ENCODE assay signal across 11 cellular contexts in genomic region chr2:65358690-65359400, GRCh38.
DNase-seq lines count a peak whose midpoint lies in the region; ATAC-seq, FAIRE-seq and TF ChIP-seq lines count a peak whose summit lies in the region.
"Had no signal": no experiment of that assay in that cellular context is flagged by ENCODE, and none has a peak within 500 bp of the region (broad histone marks: within the 10 kb centered on the region; RNA-seq: fewer than 3 reads in every experiment).

No MANE protein-coding gene starts in this region.

- WGBS in HepG2 (ENCODE audit: low lambda C conversion rate), result 97% methylated on average over 6 of the region's 6 CpGs
- 80% methylated on average over 6 of the region's 6 CpGs for WGBS in right lobe of liver (ENCODE audit: insufficient coverage, low coverage, low lambda C conversion rate, missing lambda C conversion rate)
- WGBS in hepatocyte (ENCODE audit: low lambda C conversion rate, missing lambda C conversion rate), result 90% methylated on average over 6 of the region's 6 CpGs

- ATAC-seq in HepG2 (no peak), right lobe of liver (no peak), HG03196 (IDR thresholded peaks at IDR 0.05; ENCODE audit: unreplicated experiment) (no peak), GM18520 (IDR thresholded peaks at IDR 0.05; ENCODE audit: unreplicated experiment) (no peak)

- no peak for TF ChIP-seq RAD21 in HepG2 (CRISPR knock-in tag; IDR thresholded peaks at IDR 0.05)

- in situ Hi-C loops in HepG2 (cut with HindIII; ENCODE audit: extremely low pct_ligation_motif_present, low pct_unique_long_range_greater_than_20kb), result no loop called here

- H2AFZ ChIP-seq in HepG2 (ENCODE audit: low read length) (no peak overlapping the region), hepatocyte (no peak overlapping the region)

- no peak overlapping the region for H3K9ac ChIP-seq in HepG2 (ENCODE audit: insufficient read depth, low read depth, low read length)

- FAIRE-seq in HepG2 (lab: Jason Lieb, UNC) (no peak), RCC 7860 (lab: Jason Lieb, UNC) (no peak)

- H3K36me3 ChIP-seq in HepG2 (replicated peaks in 1 of 2; ENCODE audit: control insufficient read depth in 1 of 2, insufficient read depth in 2 of 2, low read length in 2 of 2) (peaks cover 0 to 4% of the 10 kb centered on the region in 2 experiments; a peak in 4 of 5 replicates), right lobe of liver (no peaks in the 10 kb centered on the region), hepatocyte (replicated peaks; ENCODE audit: insufficient read depth, low read depth) (no peaks in the 10 kb centered on the region)
- H3K36me3 ChIP-seq: thoracic aorta had no signal

- TF ChIP-seq CTCF in HepG2 (CRISPR knock-in tag; IDR thresholded peaks at IDR 0.05), result no peak
- TF ChIP-seq CTCF in right lobe of liver (IDR thresholded peaks at IDR 0.05), result no peak
- no peak for TF ChIP-seq CTCF in hepatocyte (IDR thresholded peaks at IDR 0.05; ENCODE audit: poor library complexity)

- H3K4me3 ChIP-seq in HepG2 (replicated peaks in 1 of 3; ENCODE audit: insufficient read depth in 1 of 3, low read depth in 2 of 3, low read length in 3 of 3), result no peak overlapping the region
- no peak overlapping the region for H3K4me3 ChIP-seq in right lobe of liver
- H3K4me3 ChIP-seq in hepatocyte, result no peak overlapping the region
- H3K4me3 ChIP-seq: thoracic aorta had no signal

- H3K9me3 ChIP-seq in HepG2 (ENCODE audit: low read length) (no peaks in the 10 kb centered on the region), right lobe of liver (no peaks in the 10 kb centered on the region), hepatocyte (ENCODE audit: low read depth) (no peaks in the 10 kb centered on the region)
- H3K9me3 ChIP-seq: thoracic aorta had no signal

- DNase-seq in HepG2 (ENCODE audit: low spot score), result no peak
- no peak for DNase-seq in right lobe of liver
- DNase-seq in RCC 7860 (ENCODE audit: low spot score), result peak; percentile 60
- DNase-seq in hepatocyte (ENCODE audit: low spot score), result no peak
- no peak for DNase-seq in NOMO-1 treated with dmso at 0.1 percent for 144 hours (lab: John Stamatoyannopoulos, UW; ENCODE audit: unreplicated experiment)
- no peak for DNase-seq in AG08395 (ENCODE audit: low spot score)
- DNase-seq: DMS 273 treated with DMSO at 0.1 percent for 48 hours, NCI-H1694 treated with DMSO at 0.1 percent for 48 hours had no signal

- no TSS peak for BruUV-seq in HepG2 (replicated peaks; lab: Mats Ljungman, UMichigan)

- TF ChIP-seq EP300 in HepG2 (IDR thresholded peaks at IDR 0.05; ENCODE audit: low read depth in 2 of 2, low read length in 2 of 2), result no peak
- no peak for TF ChIP-seq EP300 in HepG2 (CRISPR knock-in tag; IDR thresholded peaks at IDR 0.05; ENCODE audit: borderline replicate concordance)

- H3K79me2 ChIP-seq in HepG2 (ENCODE audit: insufficient read depth, low read length) (peaks cover 93% of the 10 kb centered on the region), hepatocyte (peaks cover 81% of the 10 kb centered on the region)

- POLR2A ChIA-PET in HepG2 (lab: Yijun Ruan, JAX), result interaction anchor here (0.6 to 1.6 kb wide), 4 partner anchors 10 to 38 kb away, joined by 3 to 7 read pairs (median 4); no protein-coding TSS in a partner anchor

- H3K4me1 ChIP-seq in HepG2 (ENCODE audit: insufficient read depth, low read length), result peaks cover 98% of the 10 kb centered on the region
- peaks cover 0 to 18% (median 6%) of the 10 kb centered on the region in 4 donors for H3K4me1 ChIP-seq in right lobe of liver
- peaks cover 20% of the 10 kb centered on the region for H3K4me1 ChIP-seq in hepatocyte (ENCODE audit: insufficient read depth)

- H3K9me2 ChIP-seq in hepatocyte (replicated peaks; ENCODE audit: insufficient read depth), result no peaks in the 10 kb centered on the region

- H3K27me3 ChIP-seq in HepG2 (ENCODE audit: control insufficient read depth in 1 of 2, insufficient read depth in 2 of 2, low read length in 2 of 2) (no peaks in the 10 kb centered on the region), right lobe of liver (no peaks in the 10 kb centered on the region), hepatocyte (no peaks in the 10 kb centered on the region)

- H4K20me1 ChIP-seq in HepG2 (ENCODE audit: insufficient read depth, low read length) (peaks cover 34% of the 10 kb centered on the region), hepatocyte (ENCODE audit: insufficient read depth, poor library complexity, severe bottlenecking) (no peaks in the 10 kb centered on the region)

- CTCF ChIA-PET in HepG2 (lab: Yijun Ruan, JAX; ENCODE audit: low intra/inter-chr PET ratio, low total read pairs), result no interaction called here

- H3K4me2 ChIP-seq in HepG2 (ENCODE audit: low read depth, low read length) (no peak overlapping the region), hepatocyte (no peak overlapping the region)

- intact Hi-C loops in HepG2 (cut with micrococcal nuclease; ENCODE audit: unreplicated experiment), result no loop called here
- intact Hi-C loops in right lobe of liver (cut with DNase I), result no loop called here

- TF ChIP-seq POLR2A in HepG2 (IDR thresholded peaks at IDR 0.05; ENCODE audit: insufficient read depth in 1 of 2, low read depth in 2 of 2, low read length in 2 of 2), result no peak
- TF ChIP-seq POLR2A in right lobe of liver (IDR thresholded peaks at IDR 0.05), result no peak

- no peak overlapping the region for H3K27ac ChIP-seq in HepG2 (ENCODE audit: extremely low read length, insufficient read depth, low read length)
- H3K27ac ChIP-seq in right lobe of liver, result no peak overlapping the region
- peak overlapping the region; percentile 14 for H3K27ac ChIP-seq in hepatocyte
- H3K27ac ChIP-seq: thoracic aorta had no signal

TF ChIP-seq in HepG2, 621 proteins besides CTCF, POLR2A, EP300 and RAD21:
- TF ChIP-seq SALL1 (CRISPR knock-in tag; IDR thresholded peaks at IDR 0.05) (no peak), RBM22 (optimal IDR thresholded peaks at IDR 0.05; ENCODE audit: low read length) (peak; percentile 15), PCBP2 (optimal IDR thresholded peaks at IDR 0.05; ENCODE audit: low read depth, low read length, poor library complexity, severe bottlenecking) (peak; percentile 30)
